In the genomic region with DNA sequence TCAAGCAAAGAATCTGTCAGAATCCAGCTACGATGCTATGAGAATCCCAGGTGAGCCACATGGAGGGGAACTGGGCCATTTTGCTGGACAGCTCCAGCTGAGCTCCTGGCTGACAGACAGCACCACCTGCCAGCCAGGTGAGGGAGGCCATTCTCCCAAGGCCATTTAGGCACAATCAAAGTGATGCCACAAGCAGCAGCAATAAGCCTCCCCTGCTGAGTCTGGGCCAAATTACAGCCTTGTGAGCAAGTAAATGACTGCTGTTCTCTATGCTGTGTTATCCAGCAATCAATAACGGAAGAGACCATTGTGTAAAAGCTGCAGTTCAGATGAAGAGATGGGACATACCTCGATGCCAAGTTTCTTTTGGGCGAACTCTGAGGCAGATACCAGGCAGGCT, we compare ENCODE assay signal across 14 cellular contexts. TPM values are rescaled to one million over a fixed set of nuclear protein-coding genes. Genes with fewer than 3 reads are reported as not detected.
DNase-seq lines count a peak whose midpoint lies in the region; ATAC-seq and TF ChIP-seq lines count a peak whose summit lies in the region.
"Had no signal": no experiment of that assay in that cellular context is flagged by ENCODE, and none has a peak within 500 bp of the region (broad histone marks: within the 10 kb centered on the region; RNA-seq: fewer than 3 reads in every experiment).

No MANE protein-coding gene starts in this region.

- TF ChIP-seq EP300 in transverse colon (IDR thresholded peaks at IDR 0.05; ENCODE audit: low read depth), result no peak

- H3K4me1 Mint-ChIP-seq in MCF 10A (ENCODE audit: insufficient read depth, unreplicated experiment), result peaks cover 5% of the 10 kb centered on the region
- peaks cover 29% of the 10 kb centered on the region for H3K4me1 Mint-ChIP-seq in endodermal cell

- H3K9me3 Mint-ChIP-seq in MCF 10A (ENCODE audit: unreplicated experiment) (no peaks in the 10 kb centered on the region), endodermal cell (no peaks in the 10 kb centered on the region)

- peaks cover 66% of the 10 kb centered on the region for H3K27me3 Mint-ChIP-seq in MCF 10A (ENCODE audit: insufficient read depth, unreplicated experiment)
- H3K27me3 Mint-ChIP-seq in endodermal cell (ENCODE audit: insufficient read depth), result peaks cover 34% of the 10 kb centered on the region

- no peaks in the 10 kb centered on the region for H3K4me1 ChIP-seq in breast epithelium
- H3K4me1 ChIP-seq in endodermal cell (ENCODE audit: control insufficient read depth, insufficient read depth, low read length), result no peaks in the 10 kb centered on the region
- peaks cover 0 to 8% (median 0%) of the 10 kb centered on the region in 4 donors for H3K4me1 ChIP-seq in transverse colon
- H3K4me1 ChIP-seq in heart left ventricle, result no peaks in the 10 kb centered on the region
- H3K4me1 ChIP-seq: SJSA1 had no signal

- no peak for TF ChIP-seq POLR2A in breast epithelium (IDR thresholded peaks at IDR 0.05)
- TF ChIP-seq POLR2A in transverse colon (IDR thresholded peaks at IDR 0.05), result no peak
- no peak for TF ChIP-seq POLR2A in heart left ventricle (IDR thresholded peaks at IDR 0.05)

- H3K36me3 ChIP-seq in breast epithelium (no peaks in the 10 kb centered on the region), endodermal cell (ENCODE audit: control insufficient read depth, insufficient read depth, low read length) (no peaks in the 10 kb centered on the region), transverse colon (no peaks in the 10 kb centered on the region), heart left ventricle (no peaks in the 10 kb centered on the region)
- H3K36me3 ChIP-seq: SJSA1 had no signal

- intact Hi-C loops in MCF 10A (cut with micrococcal nuclease), result no loop called here
- intact Hi-C loops in breast epithelium (cut with DNase I; ENCODE audit: low total_unique reads), result no loop called here
- intact Hi-C loops in transverse colon (cut with DNase I; ENCODE audit: low total_unique reads), result no loop called here
- intact Hi-C loops in heart left ventricle (cut with DNase I), result no loop called here

- DNase-seq in MCF 10A (ENCODE audit: unreplicated experiment) (peak; percentile 21), breast epithelium (ENCODE audit: low spot score in 2 of 2) (no peak), NCI-H446 (lab: John Stamatoyannopoulos, UW) (peak; percentile 87 to 94), endodermal cell (peak; percentile 89), transverse colon (peak; percentile 20), GM13976 (ENCODE audit: low spot score) (no peak), heart left ventricle (no peak)
- no peak for DNase-seq in activated naive CD4-positive, alpha-beta T cell (lab: John Stamatoyannopoulos, UW)
- DNase-seq: activated CD4-positive, CD25-positive, alpha-beta regulatory T cell treated with anti-CD3 and anti-CD28 coated beads, Interleukin-2, amount 50 U/mL, for 72 hours; activated T-cell treated with anti-CD3 and anti-CD28 coated beads, Interleukin-2, amount 50 U/mL, for 48 hours; NCI-H226 had no signal

- no peak for ATAC-seq in heart left ventricle

- H3K9me3 ChIP-seq in breast epithelium (no peaks in the 10 kb centered on the region), endodermal cell (ENCODE audit: control insufficient read depth, low read length) (no peaks in the 10 kb centered on the region), transverse colon (no peaks in the 10 kb centered on the region), heart left ventricle (no peaks in the 10 kb centered on the region)
- H3K9me3 ChIP-seq: SJSA1 had no signal

- H3K4me3 ChIP-seq in breast epithelium (no peak overlapping the region), endodermal cell (ENCODE audit: low read length) (no peak overlapping the region), transverse colon (no peak overlapping the region), heart left ventricle (no peak overlapping the region)
- H3K4me3 ChIP-seq: SJSA1 had no signal

- BruUV-seq in MCF 10A (replicated peaks; lab: Mats Ljungman, UMichigan), result no TSS peak

- in situ Hi-C loops in transverse colon (cut with MboI; ENCODE audit: low pct_ligation_motif_present in 1 of 4, low pct_unique_long_range_greater_than_20kb in 1 of 4, low sequenced_read_pairs in 3 of 4), result no loop called here
- in situ Hi-C loops in GM13976 (cut with MboI; ENCODE audit: low sequenced_read_pairs, unreplicated experiment), result no loop called here

- no peaks in the 10 kb centered on the region for H3K36me3 Mint-ChIP-seq in MCF 10A (ENCODE audit: insufficient read depth, unreplicated experiment)
- no peaks in the 10 kb centered on the region for H3K36me3 Mint-ChIP-seq in endodermal cell (ENCODE audit: low read depth)

- WGBS in endodermal cell (ENCODE audit: insufficient coverage in 1 of 2, insufficient read length in 1 of 2), 2 experiments, result 57 to 68% methylated on average over 3 to 4 of the region's 4 CpGs
- 46% methylated on average over 4 of the region's 4 CpGs; no CpG with 5 or more reads in 1 of the 2 donors for WGBS in transverse colon (ENCODE audit: low coverage in 1 of 2), 2 donors
- WGBS in heart left ventricle, 4 donors, result 52 to 66% (median 61%) methylated on average over 4 of the region's 4 CpGs

- H3K27ac ChIP-seq in breast epithelium, result no peak overlapping the region
- H3K27ac ChIP-seq in endodermal cell (ENCODE audit: low read depth, low read length), result no peak overlapping the region
- H3K27ac ChIP-seq in transverse colon, result no peak overlapping the region
- H3K27ac ChIP-seq in heart left ventricle, result no peak overlapping the region
- H3K27ac ChIP-seq: SJSA1 had no signal

- H3K9ac ChIP-seq in endodermal cell (ENCODE audit: extremely low read depth, low read length, poor library complexity, severe bottlenecking), result no peak overlapping the region

- H3K4me3 Mint-ChIP-seq in MCF 10A (ENCODE audit: unreplicated experiment) (no peak overlapping the region), endodermal cell (no peak overlapping the region)

- H3K27me3 ChIP-seq in breast epithelium, result peaks cover 0 to 10% of the 10 kb centered on the region in 2 donors
- H3K27me3 ChIP-seq in endodermal cell (ENCODE audit: control insufficient read depth, insufficient read depth, low read length, poor library complexity, severe bottlenecking), result peaks cover 8% of the 10 kb centered on the region
- H3K27me3 ChIP-seq in transverse colon, result peaks cover 6% of the 10 kb centered on the region
- H3K27me3 ChIP-seq in heart left ventricle, result peaks cover 0 to 23% (median 3%) of the 10 kb centered on the region in 9 donors
- H3K27me3 ChIP-seq: SJSA1 had no signal

- no peak for TF ChIP-seq CTCF in MCF 10A (IDR thresholded peaks at IDR 0.05; ENCODE audit: unreplicated experiment)
- no peak for TF ChIP-seq CTCF in breast epithelium (IDR thresholded peaks at IDR 0.05)
- TF ChIP-seq CTCF in endodermal cell (conservative IDR thresholded peaks at IDR 0.05), result peak; percentile 72
- no peak for TF ChIP-seq CTCF in transverse colon (IDR thresholded peaks at IDR 0.05)
- TF ChIP-seq CTCF in GM13976 (IDR thresholded peaks at IDR 0.05; ENCODE audit: borderline replicate concordance, control extremely low read depth, extremely low read depth, insufficient read depth, missing control alignments), result no peak
- TF ChIP-seq CTCF in heart left ventricle (IDR thresholded peaks at IDR 0.05), result no peak

- POLR2A ChIA-PET in MCF 10A (lab: Yijun Ruan, JAX), result interaction anchor here (1.0 to 1.1 kb wide), 2 partner anchors 18 to 371 kb away, joined by 3 to 4 read pairs; no protein-coding TSS in a partner anchor

- CTCF ChIA-PET in MCF 10A (lab: Yijun Ruan, JAX), result interaction anchor here (1.5 kb wide), 1 partner anchor 82 kb away, joined by 3 read pairs; no protein-coding TSS in a partner anchor

- no peak overlapping the region for H3K27ac Mint-ChIP-seq in MCF 10A (ENCODE audit: low read depth, unreplicated experiment)
- H3K27ac Mint-ChIP-seq in endodermal cell, result no peak overlapping the region

RNA-seq across cellular contexts. Expression of gene SCGN, which starts 14.1 kb away (rescaled TPM):
- total RNA-seq in MCF 10A (2022), result not detected in 2 replicates
- total RNA-seq in breast epithelium, result under 1 TPM in 2 of 3 donors, not detected in 1; 0.59 to 0.80 TPM
- total RNA-seq in endodermal cell, result not detected
- polyA plus RNA-seq in endodermal cell (2013, experiment 1 of 2), result not detected
- not detected for polyA plus RNA-seq in endodermal cell (2013, experiment 2 of 2)
- total RNA-seq in transverse colon, result 10 to 100 TPM in 1 of 4 donors, 1 to 10 TPM in 3; 3.6 to 13.0 (median 5.0) TPM
- 10 to 100 TPM in 1 of 9 donors, 1 to 10 TPM in 3, under 1 TPM in 2, not detected in 3; 0.27 to 12.0 (median 1.1) TPM for total RNA-seq in heart left ventricle
- polyA plus RNA-seq in heart left ventricle, result 1 to 10 TPM; 1.2 to 1.6 TPM
- total RNA-seq: Daoy, endothelial cell of umbilical vein, SJSA1 had no signal
- polyA plus RNA-seq: endothelial cell of umbilical vein had no signal

Comparison
In these comparisons a context has a peak if more than half of its experiments do, and no peak if none do; other contexts are left out.
1. DNase-seq: peak in MCF 10A (single experiment), NCI-H446 (2 of 2), endodermal cell (single experiment) and transverse colon (single experiment); none in breast epithelium (0 of 2), GM13976 (single experiment), heart left ventricle (0 of 5) and activated naive CD4-positive, alpha-beta T cell (0 of 4).